In the genomic region with DNA sequence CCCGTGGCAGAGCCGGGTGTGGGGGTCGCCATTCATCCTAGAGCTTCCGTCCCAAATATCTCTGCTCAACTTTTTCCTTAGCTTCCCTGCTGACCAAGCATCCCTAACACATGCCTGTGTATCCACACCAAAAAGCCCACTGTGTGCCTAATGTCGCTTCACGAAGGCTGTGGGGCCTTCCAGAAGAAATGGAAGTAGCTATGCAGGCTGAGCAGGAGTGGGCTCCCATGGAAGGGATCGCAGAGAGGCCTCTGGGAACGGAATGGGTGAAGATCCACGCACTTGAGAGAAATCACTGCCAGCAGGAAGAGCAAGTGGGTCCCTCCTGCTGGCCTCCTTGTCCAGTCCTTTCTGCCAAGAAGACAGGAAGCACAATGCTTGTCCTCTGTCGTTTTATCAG, we compare ENCODE assay signal across 21 cellular contexts.
"Had no signal": no experiment of that assay in that cellular context is flagged by ENCODE, and none has a peak within 500 bp of the region (broad histone marks: within the 10 kb centered on the region; RNA-seq: fewer than 3 reads in every experiment).

No MANE protein-coding gene starts in this region.

- DNase-seq: Kasumi-1, MM.1S, NCI-H1092 treated with DMSO at 0.1 percent for 48 hours, NCI-H1436, NCI-H187 treated with DMSO at 0.1 percent for 48 hours, NCI-H2081, NCI-H2107, NCI-H2227 treated with DMSO at 0.1 percent for 48 hours, NCI-H524, NCI-H69, NCI-H774, PC-3, SHP77 treated with DMSO at 0.1 percent for 48 hours, SJCRH30 had no signal

- ATAC-seq: HepG2, K562, Panc1, PC-3, Right ventricle myocardium inferior, SK-N-SH treated with all-trans-retinoic acid at 6 μM for 48 hours had no signal

- H3K4me3 ChIP-seq: K562, SJCRH30 had no signal

- H3K27ac ChIP-seq: KMS-11, SJCRH30 had no signal

- H3K36me3 ChIP-seq: SJCRH30 had no signal

- H3K4me2 ChIP-seq: KMS-11 had no signal

- H3K4me1 ChIP-seq: SJCRH30 had no signal

- H3K4me1 Mint-ChIP-seq: IgD-negative memory B cell had no signal

- H3K4me3 Mint-ChIP-seq: IgD-negative memory B cell had no signal
